8 cellular contexts compared by ENCODE assay signal in the genomic region with DNA sequence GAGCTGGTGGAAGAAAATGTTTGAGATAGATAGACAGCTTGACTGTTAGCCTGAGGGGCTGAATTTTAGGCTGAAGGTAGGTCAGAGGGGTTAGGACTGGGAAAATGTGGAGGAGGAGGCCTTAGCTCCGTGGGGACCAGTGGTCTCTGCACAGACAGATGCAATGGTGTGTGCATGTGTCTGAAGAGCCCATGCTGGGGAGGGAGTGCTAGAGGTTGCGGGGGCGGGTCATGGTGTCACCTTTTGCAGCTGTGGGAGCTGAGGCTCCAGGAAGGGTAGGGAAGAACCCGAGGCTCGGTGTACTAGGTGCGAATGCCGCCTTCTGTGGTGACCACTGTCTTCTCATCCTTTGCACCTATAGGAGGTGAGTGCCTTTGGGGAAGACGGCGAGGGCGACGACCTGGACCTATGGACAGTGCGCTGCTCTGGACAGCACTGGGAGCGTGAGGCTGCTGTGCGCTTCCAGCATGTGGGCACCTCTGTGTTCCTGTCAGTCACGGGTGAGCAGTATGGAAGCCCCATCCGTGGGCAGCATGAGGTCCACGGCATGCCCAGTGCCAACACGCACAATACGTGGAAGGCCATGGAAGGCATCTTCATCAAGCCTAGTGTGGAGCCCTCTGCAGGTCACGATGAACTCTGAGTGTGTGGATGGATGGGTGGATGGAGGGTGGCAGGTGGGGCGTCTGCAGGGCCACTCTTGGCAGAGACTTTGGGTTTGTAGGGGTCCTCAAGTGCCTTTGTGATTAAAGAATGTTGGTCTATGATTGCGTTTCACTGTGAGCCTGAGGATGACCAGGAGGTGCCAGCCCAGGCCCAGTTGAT. TPM values are rescaled to one million over a fixed set of nuclear protein-coding genes. Genes with fewer than 3 reads are reported as not detected.
A peak's percentile ranks its signal among the peaks of the same experiment; 100 is the strongest.
DNase-seq lines count a peak whose midpoint lies in the region; ATAC-seq, FAIRE-seq and TF ChIP-seq lines count a peak whose summit lies in the region.

No MANE protein-coding gene starts in this region.

- no peak for DNase-seq in activated CD8-positive, alpha-beta memory T cell treated with anti-CD3 and anti-CD28 coated beads, Interleukin-2, amount 10 ng/mL, durations not matched to agents 7 days and 5 days
- no peak for DNase-seq in activated CD8-positive, alpha-beta memory T cell treated with anti-CD3 and anti-CD28 coated beads, Interleukin-2, amount 50 U/mL, for 48 hours
- no peak for DNase-seq in PC-3
- no peak for DNase-seq in endothelial cell of umbilical vein (ENCODE audit: low read depth, low spot score)
- no peak for DNase-seq in smooth muscle cell (lab: John Stamatoyannopoulos, UW; ENCODE audit: unreplicated experiment)
- no peak for DNase-seq in foreskin fibroblast

- H2AFZ ChIP-seq in PC-3 (ENCODE audit: low read length): no peak overlapping the region
- H2AFZ ChIP-seq in endothelial cell of umbilical vein (ENCODE audit: low read depth, low read length): no peak overlapping the region
- H2AFZ ChIP-seq in smooth muscle cell (ENCODE audit: low read depth): no peak overlapping the region

- no peak overlapping the region for H3K27ac ChIP-seq in PC-3 (ENCODE audit: low read length)
- no peak overlapping the region for H3K27ac ChIP-seq in endothelial cell of umbilical vein (ENCODE audit: insufficient read depth, low read depth, low read length)
- no peak overlapping the region for H3K27ac ChIP-seq in smooth muscle cell (ENCODE audit: low read depth)

- H3K27me3 ChIP-seq in PC-3 (ENCODE audit: low read length): no peaks in the 10 kb centered on the region
- H3K27me3 ChIP-seq in endothelial cell of umbilical vein (ENCODE audit: control insufficient read depth in 2 of 2, insufficient read depth in 2 of 2, low read length in 2 of 2): no peaks in the 10 kb centered on the region
- no peaks in the 10 kb centered on the region for H3K27me3 ChIP-seq in smooth muscle cell (ENCODE audit: low read depth)

- POLR2A ChIA-PET in PC-3 (lab: Charles Lee; ENCODE audit: unreplicated experiment) (interaction anchor here (0.5 kb wide), 1 partner anchor 64 kb away, joined by 10 read pairs; no protein-coding TSS in a partner anchor), endothelial cell of umbilical vein (lab: Charles Lee) (no interaction called here)

- CTCF ChIA-PET in activated CD8-positive, alpha-beta memory T cell treated with anti-CD3 and anti-CD28 coated beads, Interleukin-2, amount 10 ng/mL, durations not matched to agents 7 days and 5 days (lab: Charles Lee): interaction anchor here (1.1 to 9.7 kb wide), 14 partner anchors 8 to 309 kb away, joined by 3 to 241 read pairs (median 8); a partner anchor contains a TSS
- CTCF ChIA-PET in PC-3 (lab: Charles Lee) (no interaction called here), endothelial cell of umbilical vein (lab: Charles Lee) (interaction anchor here (1.0 to 3.5 kb wide), 10 partner anchors 9 to 187 kb away, joined by 3 to 41 read pairs (median 6); a partner anchor contains a TSS)

- dilution Hi-C loops in endothelial cell of umbilical vein (cut with MboI; ENCODE audit: extremely low pct_ligation_motif_present, low sequenced_read_pairs): no loop called here

- peaks cover 19% of the 10 kb centered on the region for H3K79me2 ChIP-seq in PC-3 (ENCODE audit: low read length)
- peaks cover 19% of the 10 kb centered on the region for H3K79me2 ChIP-seq in endothelial cell of umbilical vein (ENCODE audit: control insufficient read depth, insufficient read depth, low read length)
- H3K79me2 ChIP-seq in smooth muscle cell (ENCODE audit: low read depth): no peaks in the 10 kb centered on the region

- intact Hi-C loops in PC-3 (cut with micrococcal nuclease) (no loop called here), endothelial cell of umbilical vein (cut with micrococcal nuclease) (loop anchor here (1.0 kb wide), 1 partner anchor 14 kb away; no protein-coding TSS in a partner anchor)

- H3K9me2 ChIP-seq in PC-3 (replicated peaks; ENCODE audit: low read length): no peaks in the 10 kb centered on the region

- no peaks in the 10 kb centered on the region for H3F3A ChIP-seq in PC-3 (ENCODE audit: low read length, unreplicated experiment)
- H3F3A ChIP-seq in smooth muscle cell (ENCODE audit: low read depth): no peaks in the 10 kb centered on the region

- H3K4me2 ChIP-seq in PC-3 (ENCODE audit: low read length): peak overlapping the region; percentile 100
- peak overlapping the region; percentile 80 for H3K4me2 ChIP-seq in endothelial cell of umbilical vein (ENCODE audit: insufficient read depth, low read length)
- H3K4me2 ChIP-seq in smooth muscle cell: peak overlapping the region; percentile 89

- H3K27ac Mint-ChIP-seq in activated CD8-positive, alpha-beta memory T cell treated with anti-CD3 and anti-CD28 coated beads, Interleukin-2, amount 10 ng/mL, durations not matched to agents 7 days and 5 days: no peak overlapping the region

- H3K9ac ChIP-seq in PC-3 (ENCODE audit: low read length) (peak overlapping the region; percentile 97), endothelial cell of umbilical vein (replicated peaks; ENCODE audit: extremely low read depth, insufficient read depth, low read length) (peak overlapping the region; percentile 66), smooth muscle cell (ENCODE audit: low read depth) (peak overlapping the region; percentile 64)

- ATAC-seq in activated CD8-positive, alpha-beta memory T cell treated with anti-CD3 and anti-CD28 coated beads, Interleukin-2, amount 10 ng/mL, durations not matched to agents 7 days and 5 days: no peak
- ATAC-seq in PC-3 (no peak), GM18502 (IDR thresholded peaks at IDR 0.05; ENCODE audit: poor library complexity, unreplicated experiment) (no peak), HG03108 (IDR thresholded peaks at IDR 0.05; ENCODE audit: unreplicated experiment) (no peak)

- peak overlapping the region; percentile 83 for H3K4me3 Mint-ChIP-seq in activated CD8-positive, alpha-beta memory T cell treated with anti-CD3 and anti-CD28 coated beads, Interleukin-2, amount 10 ng/mL, durations not matched to agents 7 days and 5 days

- H3K36me3 ChIP-seq in PC-3 (ENCODE audit: low read depth, low read length) (no peaks in the 10 kb centered on the region), endothelial cell of umbilical vein (ENCODE audit: control insufficient read depth in 2 of 2, extremely low read depth in 1 of 2, insufficient read depth in 2 of 2, low read length in 2 of 2) (peaks cover 3 to 11% of the 10 kb centered on the region in 2 experiments), smooth muscle cell (ENCODE audit: low read depth) (no peaks in the 10 kb centered on the region)

- no peaks in the 10 kb centered on the region for H3K9me3 Mint-ChIP-seq in activated CD8-positive, alpha-beta memory T cell treated with anti-CD3 and anti-CD28 coated beads, Interleukin-2, amount 10 ng/mL, durations not matched to agents 7 days and 5 days (ENCODE audit: low read depth)

- H3K9me1 ChIP-seq in endothelial cell of umbilical vein (replicated peaks; ENCODE audit: control insufficient read depth, extremely low read depth, insufficient read depth, low read length): no peaks in the 10 kb centered on the region

- H3K36me3 Mint-ChIP-seq in activated CD8-positive, alpha-beta memory T cell treated with anti-CD3 and anti-CD28 coated beads, Interleukin-2, amount 10 ng/mL, durations not matched to agents 7 days and 5 days: peaks cover 17% of the 10 kb centered on the region

- H3K4me1 ChIP-seq in PC-3 (ENCODE audit: insufficient read depth, low read length) (peaks cover 15% of the 10 kb centered on the region), endothelial cell of umbilical vein (ENCODE audit: control insufficient read depth, extremely low read depth, insufficient read depth, low read length) (peaks cover 14% of the 10 kb centered on the region), smooth muscle cell (ENCODE audit: low read depth) (peaks cover 4% of the 10 kb centered on the region)

- BruUV-seq in PC-3 (replicated peaks; lab: Mats Ljungman, UMichigan) (TSS peak; percentile 32), endothelial cell of umbilical vein (replicated peaks; lab: Mats Ljungman, UMichigan) (no TSS peak)

- H3K4me3 ChIP-seq in PC-3 (ENCODE audit: low read length) (peak overlapping the region; percentile 88), endothelial cell of umbilical vein (replicated peaks in 1 of 3; ENCODE audit: insufficient read depth in 1 of 3, low read depth in 1 of 3, low read length in 3 of 3) (peak overlapping the region in 2 of 3 experiments; percentile 43 to 81), smooth muscle cell (peak overlapping the region; percentile 78), foreskin fibroblast (ENCODE audit: low read depth in 1 of 2, low read length in 2 of 2) (peak overlapping the region in 1 of 2 donors; percentile 76)

- WGBS in smooth muscle cell (ENCODE audit: low lambda C conversion rate): 89% methylated on average over 20 of the region's 22 CpGs

- H4K20me1 ChIP-seq in PC-3 (ENCODE audit: low read length): peaks cover 6% of the 10 kb centered on the region; the same call in 1 of the 2 replicates
- no peaks in the 10 kb centered on the region for H4K20me1 ChIP-seq in endothelial cell of umbilical vein (replicated peaks; ENCODE audit: control insufficient read depth, extremely low read depth, insufficient read depth, low read length)
- H4K20me1 ChIP-seq in smooth muscle cell (ENCODE audit: low read depth): peaks cover 16% of the 10 kb centered on the region

- FAIRE-seq in endothelial cell of umbilical vein (lab: Jason Lieb, UNC): no peak

- peak; percentile 32; the same call in 1 of the 2 replicates for TF ChIP-seq CTCF in PC-3 (conservative IDR thresholded peaks at IDR 0.05; ENCODE audit: low read depth, low read length)
- TF ChIP-seq CTCF in endothelial cell of umbilical vein (IDR thresholded peaks at IDR 0.05; ENCODE audit: extremely low read depth in 1 of 2, insufficient read depth in 1 of 2, low read depth in 1 of 2, low read length in 2 of 2): no peak
- no peak for TF ChIP-seq CTCF in smooth muscle cell (IDR thresholded peaks at IDR 0.05; ENCODE audit: borderline replicate concordance, insufficient read depth, poor library complexity, severe bottlenecking)
- no peak for TF ChIP-seq CTCF in foreskin fibroblast (IDR thresholded peaks at IDR 0.05; ENCODE audit: low read depth, low read length)

- no peak for TF ChIP-seq POLR2A in endothelial cell of umbilical vein (IDR thresholded peaks at IDR 0.05; ENCODE audit: low read depth, low read length)

- no peaks in the 10 kb centered on the region for H3K27me3 Mint-ChIP-seq in activated CD8-positive, alpha-beta memory T cell treated with anti-CD3 and anti-CD28 coated beads, Interleukin-2, amount 10 ng/mL, durations not matched to agents 7 days and 5 days

- peaks cover 33% of the 10 kb centered on the region for H3K4me1 Mint-ChIP-seq in activated CD8-positive, alpha-beta memory T cell treated with anti-CD3 and anti-CD28 coated beads, Interleukin-2, amount 10 ng/mL, durations not matched to agents 7 days and 5 days

- H3K9me3 ChIP-seq in PC-3 (ENCODE audit: low read length): no peaks in the 10 kb centered on the region
- H3K9me3 ChIP-seq in endothelial cell of umbilical vein (replicated peaks; ENCODE audit: control insufficient read depth, insufficient read depth, low read length): no peaks in the 10 kb centered on the region
- no peaks in the 10 kb centered on the region for H3K9me3 ChIP-seq in smooth muscle cell (replicated peaks; ENCODE audit: low read depth)

RNA-seq across cellular contexts. Expression of a gene that starts 1.6 kb away (rescaled TPM):
- total RNA-seq in activated CD8-positive, alpha-beta memory T cell treated with anti-CD3 and anti-CD28 coated beads, Interleukin-2, amount 10 ng/mL, durations not matched to agents 7 days and 5 days: 10 to 100 TPM; 78.7 to 79.1 TPM
- total RNA-seq in PC-3 (2014; rRNA removed) (180 and 214 TPM in 2 replicates), endothelial cell of umbilical vein (66.7 and 75.1 TPM in 2 replicates), smooth muscle cell (13.3 and 24.9 TPM in 2 replicates)
- polyA plus RNA-seq in endothelial cell of umbilical vein (79.5 and 111 TPM in 2 replicates), smooth muscle cell (80.1 and 102 TPM in 2 replicates)
- 55.0 and 70.5 TPM in 2 replicates for polyA plus RNA-seq in endothelial cell of umbilical vein (2011; cell fraction: cytosol; rRNA removed)
- polyA plus RNA-seq in endothelial cell of umbilical vein (2011; cell fraction: nucleus; rRNA removed): 19.9 and 24.7 TPM in 2 replicates
- 49.8 and 57.5 TPM in 2 replicates for polyA plus RNA-seq in endothelial cell of umbilical vein (2012)
- 22.9 and 30.2 TPM in 2 replicates for polyA minus RNA-seq in endothelial cell of umbilical vein
- 26.1 TPM for polyA minus RNA-seq in endothelial cell of umbilical vein (2011; cell fraction: cytosol; rRNA and poly(A)+ RNA removed)
- 8.0 and 9.9 TPM in 2 replicates for polyA minus RNA-seq in endothelial cell of umbilical vein (2011; cell fraction: nucleus; rRNA and poly(A)+ RNA removed)

RNA-seq across cellular contexts. Expression of a gene that starts 11.2 kb away (rescaled TPM):
- total RNA-seq in activated CD8-positive, alpha-beta memory T cell treated with anti-CD3 and anti-CD28 coated beads, Interleukin-2, amount 10 ng/mL, durations not matched to agents 7 days and 5 days: under 1 TPM; 0.59 to 0.76 TPM
- not detected in 2 replicates for total RNA-seq in PC-3 (2014; rRNA removed)
- total RNA-seq in endothelial cell of umbilical vein: 0.33 and 0.53 TPM in 2 replicates
- 0.18 and 0.21 TPM in 2 replicates for polyA plus RNA-seq in endothelial cell of umbilical vein
- 0.10 TPM in 2 replicates for polyA plus RNA-seq in endothelial cell of umbilical vein (2011; cell fraction: cytosol; rRNA removed)
- 1.4 and 2.0 TPM in 2 replicates for polyA plus RNA-seq in endothelial cell of umbilical vein (2011; cell fraction: nucleus; rRNA removed)
- polyA plus RNA-seq in endothelial cell of umbilical vein (2012): 0.15 and 0.18 TPM in 2 replicates
- 0.17 and 0.64 TPM in 2 replicates for polyA minus RNA-seq in endothelial cell of umbilical vein
- polyA minus RNA-seq in endothelial cell of umbilical vein (2011; cell fraction: cytosol; rRNA and poly(A)+ RNA removed): not detected
- polyA minus RNA-seq in endothelial cell of umbilical vein (2011; cell fraction: nucleus; rRNA and poly(A)+ RNA removed): 0.43 and 0.77 TPM in 2 replicates
- 0.40 and 1.8 TPM in 2 replicates for total RNA-seq in smooth muscle cell
- polyA plus RNA-seq in smooth muscle cell: not detected in 2 replicates

RNA-seq across cellular contexts. Expression of a gene that starts 13.9 kb away (rescaled TPM):
- 10 to 100 TPM; 43.7 to 44.3 TPM for total RNA-seq in activated CD8-positive, alpha-beta memory T cell treated with anti-CD3 and anti-CD28 coated beads, Interleukin-2, amount 10 ng/mL, durations not matched to agents 7 days and 5 days
- total RNA-seq in PC-3 (2014; rRNA removed): 79.4 and 122 TPM in 2 replicates
- 23.8 and 27.2 TPM in 2 replicates for total RNA-seq in endothelial cell of umbilical vein
- polyA plus RNA-seq in endothelial cell of umbilical vein: 29.9 and 40.8 TPM in 2 replicates
- polyA plus RNA-seq in endothelial cell of umbilical vein (2011; cell fraction: cytosol; rRNA removed): 14.3 and 23.8 TPM in 2 replicates
- 14.5 and 15.0 TPM in 2 replicates for polyA plus RNA-seq in endothelial cell of umbilical vein (2011; cell fraction: nucleus; rRNA removed)
- polyA plus RNA-seq in endothelial cell of umbilical vein (2012): 15.7 and 20.2 TPM in 2 replicates
- polyA minus RNA-seq in endothelial cell of umbilical vein: 10.9 and 12.1 TPM in 2 replicates
- 31.1 TPM for polyA minus RNA-seq in endothelial cell of umbilical vein (2011; cell fraction: cytosol; rRNA and poly(A)+ RNA removed)
- 8.1 and 13.8 TPM in 2 replicates for polyA minus RNA-seq in endothelial cell of umbilical vein (2011; cell fraction: nucleus; rRNA and poly(A)+ RNA removed)
- total RNA-seq in smooth muscle cell: 12.0 and 19.3 TPM in 2 replicates
- polyA plus RNA-seq in smooth muscle cell: 15.2 and 17.2 TPM in 2 replicates

RNA-seq across cellular contexts. Expression of a gene that starts 22.1 kb away (rescaled TPM):
- 10 to 100 TPM; 55.7 to 61.2 TPM for total RNA-seq in activated CD8-positive, alpha-beta memory T cell treated with anti-CD3 and anti-CD28 coated beads, Interleukin-2, amount 10 ng/mL, durations not matched to agents 7 days and 5 days
- total RNA-seq in PC-3 (2014; rRNA removed) (32.3 and 33.7 TPM in 2 replicates), endothelial cell of umbilical vein (45.3 and 47.9 TPM in 2 replicates), smooth muscle cell (16.3 and 19.2 TPM in 2 replicates)
- polyA plus RNA-seq in endothelial cell of umbilical vein (49.7 and 50.2 TPM in 2 replicates), smooth muscle cell (23.7 and 29.6 TPM in 2 replicates)
- 39.7 and 41.8 TPM in 2 replicates for polyA plus RNA-seq in endothelial cell of umbilical vein (2011; cell fraction: cytosol; rRNA removed)
- 200 and 207 TPM in 2 replicates for polyA plus RNA-seq in endothelial cell of umbilical vein (2011; cell fraction: nucleus; rRNA removed)
- polyA plus RNA-seq in endothelial cell of umbilical vein (2012): 29.8 and 33.5 TPM in 2 replicates
- 51.3 and 55.2 TPM in 2 replicates for polyA minus RNA-seq in endothelial cell of umbilical vein
- 9.0 TPM for polyA minus RNA-seq in endothelial cell of umbilical vein (2011; cell fraction: cytosol; rRNA and poly(A)+ RNA removed)
- polyA minus RNA-seq in endothelial cell of umbilical vein (2011; cell fraction: nucleus; rRNA and poly(A)+ RNA removed): 54.5 and 66.9 TPM in 2 replicates
